In genomic region chr1:168135116-168135981, GRCh38 we compare ENCODE assay signal across 8 cellular contexts. TPM values are rescaled to one million over a fixed set of nuclear protein-coding genes. Genes with fewer than 3 reads are reported as not detected.
DNase-seq lines count a peak whose midpoint lies in the region; ATAC-seq and TF ChIP-seq lines count a peak whose summit lies in the region.

No MANE protein-coding gene starts in this region.

- peaks cover 15% of the 10 kb centered on the region for H3K27me3 ChIP-seq in effector memory CD4-positive, alpha-beta T cell (replicated peaks; ENCODE audit: control insufficient read depth, insufficient read depth, low read length, poor library complexity, severe bottlenecking)
- H3K27me3 ChIP-seq in osteoblast (ENCODE audit: insufficient read depth, low read length), result no peaks in the 10 kb centered on the region

- DNase-seq in EH (ENCODE audit: low read depth) (peak; percentile 32), NCI-H345 (lab: John Stamatoyannopoulos, UW) (peak; percentile 44), osteoblast (ENCODE audit: insufficient read length, low spot score, missing footprints) (peak; percentile 58), iPS-NIHi11 (ENCODE audit: low spot score) (no peak), NCI-H1694 treated with DMSO at 0.1 percent for 48 hours (lab: John Stamatoyannopoulos, UW) (no peak)
- DNase-seq in effector memory CD4-positive, alpha-beta T cell, result no peak
- DNase-seq in stimulated activated CD4-positive, alpha-beta T cell treated with anti-CD3 and anti-CD28 coated beads, Interleukin-4, amount 100 ng/mL, for 1 hour, result no peak

- no peak for ATAC-seq in HG02571 (IDR thresholded peaks at IDR 0.05; ENCODE audit: unreplicated experiment)

- H3K36me3 ChIP-seq in effector memory CD4-positive, alpha-beta T cell (ENCODE audit: control insufficient read depth, insufficient read depth, low read length), result no peaks in the 10 kb centered on the region
- H3K36me3 ChIP-seq in osteoblast (ENCODE audit: insufficient read depth, low read length), result no peaks in the 10 kb centered on the region

- no peaks in the 10 kb centered on the region for H3K9me3 ChIP-seq in effector memory CD4-positive, alpha-beta T cell (ENCODE audit: control insufficient read depth, low read length)
- no peaks in the 10 kb centered on the region for H3K9me3 ChIP-seq in osteoblast (ENCODE audit: low read depth, low read length)

- H2AFZ ChIP-seq in osteoblast (ENCODE audit: low read length), result peak overlapping the region; percentile 78

- H3K4me2 ChIP-seq in osteoblast (ENCODE audit: insufficient read depth, low read length), result peak overlapping the region; percentile 96

- H4K20me1 ChIP-seq in osteoblast (ENCODE audit: insufficient read depth, low read length), result no peaks in the 10 kb centered on the region

- peak overlapping the region; percentile 73 for H3K4me3 ChIP-seq in effector memory CD4-positive, alpha-beta T cell (ENCODE audit: insufficient read depth, low read depth, low read length, poor library complexity, severe bottlenecking)
- peak overlapping the region; percentile 90 for H3K4me3 ChIP-seq in osteoblast (ENCODE audit: insufficient read depth, low read length)

- no peak for TF ChIP-seq CTCF in osteoblast (IDR thresholded peaks at IDR 0.05; ENCODE audit: extremely low read depth, low read depth, low read length)

- H3K27ac ChIP-seq in effector memory CD4-positive, alpha-beta T cell (ENCODE audit: insufficient read depth, low read length, poor library complexity, severe bottlenecking), result no peak overlapping the region
- no peak overlapping the region for H3K27ac ChIP-seq in osteoblast (ENCODE audit: low read depth, low read length)

- peaks cover 11% of the 10 kb centered on the region for H3K4me1 ChIP-seq in effector memory CD4-positive, alpha-beta T cell (ENCODE audit: control insufficient read depth, insufficient read depth, low read length, poor library complexity, severe bottlenecking)
- H3K4me1 ChIP-seq in osteoblast (ENCODE audit: insufficient read depth, low read length), result peaks cover 8% of the 10 kb centered on the region

- H3K79me2 ChIP-seq in osteoblast (ENCODE audit: insufficient read depth, low read length), result peaks cover 2% of the 10 kb centered on the region

RNA-seq across cellular contexts. Expression of gene GPR161, which starts 1.4 kb away (rescaled TPM):
- total RNA-seq in osteoblast, result 13.8 TPM in 2 replicates

RNA-seq across cellular contexts. Expression of gene TIPRL, which starts 43.4 kb away (rescaled TPM):
- total RNA-seq in osteoblast, result 30.6 and 30.8 TPM in 2 replicates

Comparison
In these comparisons a context has a peak if more than half of its experiments do, and no peak if none do; other contexts are left out.
1. DNase-seq: peak in EH (single experiment), NCI-H345 (single experiment) and osteoblast (single experiment); none in effector memory CD4-positive, alpha-beta T cell (0 of 3), stimulated activated CD4-positive, alpha-beta T cell treated with anti-CD3 and anti-CD28 coated beads, Interleukin-4, amount 100 ng/mL, for 1 hour (single experiment), iPS-NIHi11 (single experiment) and NCI-H1694 treated with DMSO at 0.1 percent for 48 hours (single experiment).